5 cellular contexts compared by ENCODE assay signal in genomic region chr1:14419778-14420218, GRCh38.
DNase-seq lines count a peak whose midpoint lies in the region; ATAC-seq, FAIRE-seq and TF ChIP-seq lines count a peak whose summit lies in the region.
"Not testable (repeated sequence)": the region's sequence is repeated elsewhere in the genome, so short reads cannot be mapped to it uniquely, and the experiment has no call there.

No MANE protein-coding gene starts in this region.

- not testable (repeated sequence) for BruUV-seq in K562 (replicated peaks; lab: Mats Ljungman, UMichigan)

- 67% methylated on average over 15 of the region's 15 CpGs for WGBS in K562 (ENCODE audit: insufficient coverage, low coverage, missing lambda C conversion rate)
- WGBS in testis, 2 donors, result 84% methylated on average over 15 of the region's 15 CpGs

- peak overlapping the region; percentile 41; the same call in 1 of the 2 replicates for H2AFZ ChIP-seq in K562 (ENCODE audit: low read depth, low read length)

- TF ChIP-seq EP300 in K562 (IDR thresholded peaks at IDR 0.05; ENCODE audit: low read length), result not testable (repeated sequence)

- not testable (repeated sequence) for H3K27me3 Mint-ChIP-seq in neural crest cell (ENCODE audit: low read depth)

- peak; percentile 23 for ATAC-seq in K562

- in situ Hi-C loops in K562 (cut with MboI), result not testable (repeated sequence)

- H3K4me1 Mint-ChIP-seq in neural crest cell, result not testable (repeated sequence)

- not testable (repeated sequence) for H3K36me3 ChIP-seq in K562 (ENCODE audit: control insufficient read depth, insufficient read depth, low read length); testis (ENCODE audit: low read depth, missing control alignments)

- not testable (repeated sequence) for H3K9me3 ChIP-seq in K562 (replicated peaks; ENCODE audit: control insufficient read depth, insufficient read depth, low read depth, low read length); testis

- peak; percentile 85 for TF ChIP-seq POLR2A in K562 (conservative IDR thresholded peaks at IDR 0.05)
- TF ChIP-seq POLR2A in testis (IDR thresholded peaks at IDR 0.05), result not testable (repeated sequence)

- not testable (repeated sequence) for H3K9me3 Mint-ChIP-seq in neural crest cell

- POLR2A ChIA-PET in K562 (lab: Yijun Ruan, JAX), result interaction anchor here (0.6 to 2.2 kb wide), 10 partner anchors 8 to 349 kb away, joined by 3 to 12 read pairs (median 4); no protein-coding TSS in a partner anchor

- H4K20me1 ChIP-seq in K562 (replicated peaks; ENCODE audit: control insufficient read depth, insufficient read depth, low read length), result not testable (repeated sequence)

- H3K4me2 ChIP-seq in K562 (ENCODE audit: insufficient read depth, low read length), result peak overlapping the region; percentile 64

- peak overlapping the region; percentile 35 to 77; a peak in 2 of 4 replicates for H3K9ac ChIP-seq in K562 (ENCODE audit: insufficient read depth in 1 of 2, low read depth in 2 of 2, low read length in 2 of 2)

- not testable (repeated sequence) for TF ChIP-seq RAD21 in K562 (CRISPR knock-in tag; conservative IDR thresholded peaks at IDR 0.05 in 1 of 2, IDR thresholded peaks at IDR 0.05 in 1 of 2)

- peaks cover 13 to 41% of the 10 kb centered on the region in 2 experiments for H3K4me1 ChIP-seq in K562 (replicated peaks in 1 of 2; ENCODE audit: control insufficient read depth in 2 of 2, insufficient read depth in 2 of 2, low read length in 2 of 2)
- not testable (repeated sequence) for H3K4me1 ChIP-seq in testis

- not testable (repeated sequence) for H3K9me1 ChIP-seq in K562 (ENCODE audit: control insufficient read depth, insufficient read depth, low read length)

- FAIRE-seq in K562 (lab: Jason Lieb, UNC), result not testable (repeated sequence)

- TF ChIP-seq CTCF in K562 (IDR thresholded peaks at IDR 0.05 in 2 of 3, conservative IDR thresholded peaks at IDR 0.05 in 1 of 3; ENCODE audit: insufficient read depth in 2 of 3, low read depth in 1 of 3, low read length in 3 of 3); neural crest cell (conservative IDR thresholded peaks at IDR 0.05); testis (IDR thresholded peaks at IDR 0.05): not testable (repeated sequence)

- peak overlapping the region; percentile 26 for H3K4me3 ChIP-seq in K562
- peak overlapping the region; percentile 8 to 20 for H3K4me3 ChIP-seq in testis

- peak overlapping the region; percentile 35 for H3K27ac Mint-ChIP-seq in neural crest cell (ENCODE audit: unreplicated experiment)

- H3K36me3 Mint-ChIP-seq in neural crest cell (ENCODE audit: low read depth), result not testable (repeated sequence)

- DNase-seq in HT1080 (ENCODE audit: low read depth), result peak; percentile 21
- peak in 1 of 4 experiments; percentile 45 for DNase-seq in K562 (ENCODE audit: extremely low read depth in 1 of 4, low spot score in 3 of 4)
- peak; percentile 21 for DNase-seq in islet precursor cell
- not testable (repeated sequence) for DNase-seq in neural crest cell (ENCODE audit: low read depth, low spot score)
- DNase-seq in testis, result peak; percentile 71

- H3K27ac ChIP-seq in K562 (ENCODE audit: extremely low read depth, low read depth, low read length); testis: not testable (repeated sequence)

- intact Hi-C loops in K562 (cut with micrococcal nuclease); testis (cut with DNase I; ENCODE audit: low total_unique reads): not testable (repeated sequence)

- not testable (repeated sequence) for H3K27me3 ChIP-seq in K562 (ENCODE audit: control insufficient read depth in 2 of 2, insufficient read depth in 2 of 2, low read length in 2 of 2); testis

- CTCF ChIA-PET in K562 (lab: Yijun Ruan, JAX; ENCODE audit: low intra/inter-chr PET ratio), result not testable (repeated sequence)

- H3K79me2 ChIP-seq in K562 (ENCODE audit: control insufficient read depth, insufficient read depth, low read length), result peaks cover 25% of the 10 kb centered on the region

- not testable (repeated sequence) for H3K4me3 Mint-ChIP-seq in neural crest cell

TF ChIP-seq in K562, 482 proteins besides CTCF, POLR2A, EP300 and RAD21 (continues in another document):
- TF ChIP-seq POLR2AphosphoS5 (IDR thresholded peaks at IDR 0.05; ENCODE audit: control insufficient read depth, insufficient read depth, low read depth, low read length) (peak; percentile 53; the same call in 1 of the 2 replicates), POLR2B (IDR thresholded peaks at IDR 0.05; ENCODE audit: low read depth, partially characterized antibody) (peak; percentile 88), MTA3 (IDR thresholded peaks at IDR 0.05; ENCODE audit: borderline replicate concordance) (peak; percentile 86), ZBTB33 (CRISPR knock-in tag; IDR thresholded peaks at IDR 0.05) (peak; percentile 98), NONO (IDR thresholded peaks at IDR 0.05; ENCODE audit: low read depth in 2 of 2, low read length in 1 of 2) (0 out of 4 replicates have a peak, but pooled peaks of 1 of the 2 experiments have one; percentile 35), CC2D1A (IDR thresholded peaks at IDR 0.05) (peak; percentile 89), RBM25 (IDR thresholded peaks at IDR 0.05; ENCODE audit: low read depth, low read length, severe bottlenecking) (peak; percentile 79), PML (IDR thresholded peaks at IDR 0.05; ENCODE audit: low read length) (peak; percentile 51; the same call in 1 of the 2 replicates), KDM5B (IDR thresholded peaks at IDR 0.05; ENCODE audit: insufficient replicate concordance, low read depth, low read length) (peak; percentile 94), NFYB (IDR thresholded peaks at IDR 0.05; ENCODE audit: extremely low read depth, insufficient read length) (peak; percentile 90), SP1 (CRISPR knock-in tag; IDR thresholded peaks at IDR 0.05) (peak; percentile 41; the same call in 1 of the 2 replicates), ZNF316 (IDR thresholded peaks at IDR 0.05) (peak; percentile 44; the same call in 1 of the 2 replicates), TAF7 (tag; IDR thresholded peaks at IDR 0.05) (0 out of 2 replicates have a peak, but pooled peaks have one; percentile 59), ZMIZ1 (IDR thresholded peaks at IDR 0.05; ENCODE audit: low read depth in 2 of 2, low read length in 2 of 2) (0 out of 4 replicates have a peak, but pooled peaks of 1 of the 2 experiments have one; percentile 23), PKNOX1 (IDR thresholded peaks at IDR 0.05) (peak; percentile 56), GTF2A2 (tag; IDR thresholded peaks at IDR 0.05) (0 out of 2 replicates have a peak, but pooled peaks have one; percentile 23), TBP (optimal IDR thresholded peaks at IDR 0.05; ENCODE audit: low read depth, low read length) (peak; percentile 59)
